Comparison of ENCODE assay signal across 10 cellular contexts in genomic region chr5:10594591-10595210, GRCh38. TPM values are rescaled to one million over a fixed set of nuclear protein-coding genes. Genes with fewer than 3 reads are reported as not detected.
DNase-seq lines count a peak whose midpoint lies in the region; ATAC-seq and TF ChIP-seq lines count a peak whose summit lies in the region.
"Had no signal": no experiment of that assay in that cellular context is flagged by ENCODE, and none has a peak within 500 bp of the region (broad histone marks: within the 10 kb centered on the region; RNA-seq: fewer than 3 reads in every experiment).

No MANE protein-coding gene starts in this region.

- POLR2A ChIA-PET in activated CD4-positive, alpha-beta T cell treated with anti-CD3 and anti-CD28 coated beads for 36 hours (lab: Charles Lee), result no interaction called here
- POLR2A ChIA-PET in activated B cell treated with CpG ODN at 0.5 μM for 24 hours (lab: Charles Lee), result interaction anchor here (0.9 to 1.0 kb wide), 2 partner anchors 13 to 111 kb away, joined by 3 to 4 read pairs; no protein-coding TSS in a partner anchor

- intact Hi-C loops in activated CD4-positive, alpha-beta T cell treated with anti-CD3 and anti-CD28 coated beads, Interleukin-2, amount 10 ng/mL, durations not matched to agents 24 days and 14 days (cut with micrococcal nuclease), result loop anchor here (1.0 to 10.0 kb wide), 2 partner anchors 34 to 240 kb away; partner anchors contain the start of gene MARCHF6
- intact Hi-C loops in activated CD4-positive, alpha-beta T cell treated with anti-CD3 and anti-CD28 coated beads for 36 hours (cut with DNase I, micrococcal nuclease), result loop anchor here (1.0 to 10.0 kb wide), 5 partner anchors 15 to 240 kb away; partner anchors contain the start of genes ANKRD33B (in 1 of the 2) and MARCHF6 (in 1 of the 2)
- intact Hi-C loops in activated B cell treated with CpG ODN at 0.5 μM for 24 hours (cut with micrococcal nuclease), result no loop called here

- ATAC-seq in activated CD4-positive, alpha-beta T cell treated with anti-CD3 and anti-CD28 coated beads for 36 hours, result no peak
- no peak for ATAC-seq in activated B cell treated with CpG ODN at 0.5 μM for 24 hours (ENCODE audit: low read depth)

- H3K4me3 ChIP-seq in suprapubic skin, result no peak overlapping the region

- peaks cover 21% of the 10 kb centered on the region for H3K36me3 Mint-ChIP-seq in activated CD4-positive, alpha-beta T cell treated with anti-CD3 and anti-CD28 coated beads, Interleukin-2, amount 10 ng/mL, durations not matched to agents 24 days and 14 days (ENCODE audit: low read depth)
- peaks cover 2% of the 10 kb centered on the region for H3K36me3 Mint-ChIP-seq in activated CD4-positive, alpha-beta T cell treated with anti-CD3 and anti-CD28 coated beads for 36 hours (ENCODE audit: low read depth)
- peaks cover 52% of the 10 kb centered on the region for H3K36me3 Mint-ChIP-seq in activated B cell treated with CpG ODN at 0.5 μM for 24 hours (ENCODE audit: low read depth)
- no peaks in the 10 kb centered on the region for H3K36me3 Mint-ChIP-seq in glutamatergic neuron (ENCODE audit: unreplicated experiment)

- peak overlapping the region; percentile 9 for H3K27ac Mint-ChIP-seq in activated CD4-positive, alpha-beta T cell treated with anti-CD3 and anti-CD28 coated beads, Interleukin-2, amount 10 ng/mL, durations not matched to agents 24 days and 14 days
- H3K27ac Mint-ChIP-seq in activated CD4-positive, alpha-beta T cell treated with anti-CD3 and anti-CD28 coated beads for 36 hours, result no peak overlapping the region
- H3K27ac Mint-ChIP-seq in activated B cell treated with CpG ODN at 0.5 μM for 24 hours (peak overlapping the region; percentile 46), glutamatergic neuron (ENCODE audit: unreplicated experiment) (peak overlapping the region; percentile 92)

- no peak for TF ChIP-seq CTCF in activated B cell treated with CpG ODN at 0.5 μM for 24 hours (IDR thresholded peaks at IDR 0.05)
- no peak for TF ChIP-seq CTCF in glutamatergic neuron (IDR thresholded peaks at IDR 0.05; ENCODE audit: partially characterized antibody, unreplicated experiment)
- no peak for TF ChIP-seq CTCF in suprapubic skin (IDR thresholded peaks at IDR 0.05)

- H3K4me3 Mint-ChIP-seq in activated CD4-positive, alpha-beta T cell treated with anti-CD3 and anti-CD28 coated beads, Interleukin-2, amount 10 ng/mL, durations not matched to agents 24 days and 14 days, result peak overlapping the region; percentile 7
- H3K4me3 Mint-ChIP-seq in activated CD4-positive, alpha-beta T cell treated with anti-CD3 and anti-CD28 coated beads for 36 hours, result no peak overlapping the region
- H3K4me3 Mint-ChIP-seq in activated B cell treated with CpG ODN at 0.5 μM for 24 hours, result no peak overlapping the region
- peak overlapping the region; percentile 13 for H3K4me3 Mint-ChIP-seq in glutamatergic neuron (ENCODE audit: unreplicated experiment)

- peaks cover 31% of the 10 kb centered on the region for H3K4me1 ChIP-seq in suprapubic skin

- 76% methylated on average over 11 of the region's 11 CpGs for WGBS in suprapubic skin

- no peaks in the 10 kb centered on the region for H3K9me3 ChIP-seq in suprapubic skin

- no peaks in the 10 kb centered on the region for H3K9me3 Mint-ChIP-seq in activated CD4-positive, alpha-beta T cell treated with anti-CD3 and anti-CD28 coated beads, Interleukin-2, amount 10 ng/mL, durations not matched to agents 24 days and 14 days
- peaks cover 2% of the 10 kb centered on the region for H3K9me3 Mint-ChIP-seq in activated CD4-positive, alpha-beta T cell treated with anti-CD3 and anti-CD28 coated beads for 36 hours (ENCODE audit: low read depth)
- peaks cover 6% of the 10 kb centered on the region for H3K9me3 Mint-ChIP-seq in activated B cell treated with CpG ODN at 0.5 μM for 24 hours
- H3K9me3 Mint-ChIP-seq in glutamatergic neuron (ENCODE audit: unreplicated experiment), result peaks cover 26% of the 10 kb centered on the region

- H3K27me3 Mint-ChIP-seq in activated CD4-positive, alpha-beta T cell treated with anti-CD3 and anti-CD28 coated beads, Interleukin-2, amount 10 ng/mL, durations not matched to agents 24 days and 14 days, result no peaks in the 10 kb centered on the region
- H3K27me3 Mint-ChIP-seq in activated CD4-positive, alpha-beta T cell treated with anti-CD3 and anti-CD28 coated beads for 36 hours, result peaks cover 14% of the 10 kb centered on the region
- H3K27me3 Mint-ChIP-seq in activated B cell treated with CpG ODN at 0.5 μM for 24 hours, result no peaks in the 10 kb centered on the region
- H3K27me3 Mint-ChIP-seq in glutamatergic neuron (ENCODE audit: unreplicated experiment), result peaks cover 6% of the 10 kb centered on the region

- DNase-seq in activated CD4-positive, alpha-beta T cell treated with anti-CD3 and anti-CD28 coated beads, Interleukin-2, amount 10 ng/mL, durations not matched to agents 24 days and 14 days, result no peak
- DNase-seq in activated CD4-positive, alpha-beta T cell treated with anti-CD3 and anti-CD28 coated beads for 36 hours, result no peak
- no peak for DNase-seq in activated B cell treated with CpG ODN at 0.5 μM for 24 hours
- DNase-seq in glutamatergic neuron, result no peak
- DNase-seq in suprapubic skin (ENCODE audit: low spot score in 2 of 2), result no peak
- DNase-seq in foreskin melanocyte, result no peak
- DNase-seq in stimulated activated naive CD4-positive, alpha-beta T cell treated with Interleukin-2 at 50 U/mL for 16 hours (lab: John Stamatoyannopoulos, UW), result no peak
- DNase-seq in activated naive CD4-positive, alpha-beta T cell (lab: John Stamatoyannopoulos, UW), result no peak
- DNase-seq: H7, NCI-H446 had no signal

- TF ChIP-seq POLR2A in suprapubic skin (IDR thresholded peaks at IDR 0.05), result no peak

- peak overlapping the region; percentile 84 for H3K27ac ChIP-seq in suprapubic skin

- no peaks in the 10 kb centered on the region for H3K36me3 ChIP-seq in suprapubic skin

- CTCF ChIA-PET in activated CD4-positive, alpha-beta T cell treated with anti-CD3 and anti-CD28 coated beads for 36 hours (lab: Charles Lee), result interaction anchor here (0.5 kb wide), 1 partner anchor 8 kb away, joined by 3 read pairs; no protein-coding TSS in a partner anchor
- CTCF ChIA-PET in activated B cell treated with CpG ODN at 0.5 μM for 24 hours (lab: Charles Lee), result no interaction called here

- no peak for TF ChIP-seq EP300 in suprapubic skin (IDR thresholded peaks at IDR 0.05)

- peaks cover 60% of the 10 kb centered on the region for H3K4me1 Mint-ChIP-seq in activated CD4-positive, alpha-beta T cell treated with anti-CD3 and anti-CD28 coated beads, Interleukin-2, amount 10 ng/mL, durations not matched to agents 24 days and 14 days
- peaks cover 34% of the 10 kb centered on the region for H3K4me1 Mint-ChIP-seq in activated CD4-positive, alpha-beta T cell treated with anti-CD3 and anti-CD28 coated beads for 36 hours
- H3K4me1 Mint-ChIP-seq in activated B cell treated with CpG ODN at 0.5 μM for 24 hours (peaks cover 70% of the 10 kb centered on the region), glutamatergic neuron (ENCODE audit: low read depth, unreplicated experiment) (peaks cover 39% of the 10 kb centered on the region)

- H3K27me3 ChIP-seq in suprapubic skin, result no peaks in the 10 kb centered on the region

RNA-seq across cellular contexts. Expression of gene ANKRD33B, which starts 30.8 kb away (rescaled TPM):
- 21.0 and 21.7 TPM in 2 replicates for total RNA-seq in activated CD4-positive, alpha-beta T cell treated with anti-CD3 and anti-CD28 coated beads, Interleukin-2, amount 10 ng/mL, durations not matched to agents 24 days and 14 days
- total RNA-seq in activated CD4-positive, alpha-beta T cell treated with anti-CD3 and anti-CD28 coated beads for 36 hours, result 1 to 10 TPM; 4.6 to 4.9 TPM
- total RNA-seq in activated B cell treated with CpG ODN at 0.5 μM for 24 hours, result 156 and 170 TPM in 2 replicates
- total RNA-seq in glutamatergic neuron (ENCODE audit: unreplicated experiment), result 14.5 TPM
- total RNA-seq in suprapubic skin, result 10 to 100 TPM; 16.7 to 27.0 (median 24.8) TPM

Comparison
In these comparisons a context has a peak if more than half of its experiments do, and no peak if none do; other contexts are left out.
1. H3K4me3 Mint-ChIP-seq: peak in activated CD4-positive, alpha-beta T cell treated with anti-CD3 and anti-CD28 coated beads, Interleukin-2, amount 10 ng/mL, durations not matched to agents 24 days and 14 days (single experiment) and glutamatergic neuron (single experiment); none in activated CD4-positive, alpha-beta T cell treated with anti-CD3 and anti-CD28 coated beads for 36 hours (single experiment) and activated B cell treated with CpG ODN at 0.5 μM for 24 hours (single experiment).